In genomic region chr4:185730849-185731608, GRCh38 we compare ENCODE assay signal across 9 cellular contexts.
DNase-seq lines count a peak whose midpoint lies in the region; ATAC-seq and TF ChIP-seq lines count a peak whose summit lies in the region.
"Had no signal": no experiment of that assay in that cellular context is flagged by ENCODE, and none has a peak within 500 bp of the region (broad histone marks: within the 10 kb centered on the region; RNA-seq: fewer than 3 reads in every experiment).

No MANE protein-coding gene starts in this region.

- in situ Hi-C loops in KBM-7 (cut with MboI; ENCODE audit: low pct_unique_long_range_greater_than_20kb, low sequenced_read_pairs) = no loop called here

- H3K9me3 Mint-ChIP-seq in activated CD4-positive, alpha-beta T cell treated with anti-CD3 and anti-CD28 coated beads, Interleukin-2, amount 10 ng/mL, durations not matched to agents 7 days and 5 days = no peaks in the 10 kb centered on the region

- TF ChIP-seq POLR2A in adrenal gland (IDR thresholded peaks at IDR 0.05) = no peak
- TF ChIP-seq POLR2A in testis (IDR thresholded peaks at IDR 0.05) = no peak

- peak; percentile 53 for ATAC-seq in GM18519 (IDR thresholded peaks at IDR 0.05; ENCODE audit: low FRiP score, unreplicated experiment)
- peak; percentile 55 for ATAC-seq in HG02759 (IDR thresholded peaks at IDR 0.05; ENCODE audit: unreplicated experiment)

- intact Hi-C loops in adrenal gland (cut with DNase I) = no loop called here
- intact Hi-C loops in testis (cut with DNase I; ENCODE audit: low total_unique reads) = no loop called here

- TF ChIP-seq CTCF in adrenal gland (IDR thresholded peaks at IDR 0.05) (peak; percentile 18 to 56 (median 42)), testis (IDR thresholded peaks at IDR 0.05) (no peak)

- H3K4me3 Mint-ChIP-seq in activated CD4-positive, alpha-beta T cell treated with anti-CD3 and anti-CD28 coated beads, Interleukin-2, amount 10 ng/mL, durations not matched to agents 7 days and 5 days = no peak overlapping the region

- H3K27ac Mint-ChIP-seq in activated CD4-positive, alpha-beta T cell treated with anti-CD3 and anti-CD28 coated beads, Interleukin-2, amount 10 ng/mL, durations not matched to agents 7 days and 5 days = no peak overlapping the region

- H3K27ac ChIP-seq in adrenal gland = peak overlapping the region; percentile 28 to 91 (median 80)
- H3K27ac ChIP-seq in testis = no peak overlapping the region

- no peaks in the 10 kb centered on the region for H3K36me3 Mint-ChIP-seq in activated CD4-positive, alpha-beta T cell treated with anti-CD3 and anti-CD28 coated beads, Interleukin-2, amount 10 ng/mL, durations not matched to agents 7 days and 5 days (ENCODE audit: low read depth)

- H3K4me1 ChIP-seq in adrenal gland (replicated peaks in 1 of 2) (peaks cover 28 to 72% of the 10 kb centered on the region in 2 donors), testis (peaks cover 10% of the 10 kb centered on the region)

- no peaks in the 10 kb centered on the region for H3K4me1 Mint-ChIP-seq in activated CD4-positive, alpha-beta T cell treated with anti-CD3 and anti-CD28 coated beads, Interleukin-2, amount 10 ng/mL, durations not matched to agents 7 days and 5 days

- H3K4me3 ChIP-seq in adrenal gland (no peak overlapping the region), testis (no peak overlapping the region)

- H3K9me3 ChIP-seq in adrenal gland (replicated peaks in 1 of 3) (no peaks in the 10 kb centered on the region), testis (no peaks in the 10 kb centered on the region)

- H3K36me3 ChIP-seq in adrenal gland (replicated peaks in 1 of 2) = peaks cover 0 to 7% of the 10 kb centered on the region in 2 donors
- H3K36me3 ChIP-seq in testis (ENCODE audit: low read depth, missing control alignments) = no peaks in the 10 kb centered on the region

- POLR2A ChIA-PET in activated CD4-positive, alpha-beta T cell treated with anti-CD3 and anti-CD28 coated beads, Interleukin-2, amount 10 ng/mL, durations not matched to agents 7 days and 5 days (lab: Charles Lee) = no interaction called here

- CTCF ChIA-PET in activated CD4-positive, alpha-beta T cell treated with anti-CD3 and anti-CD28 coated beads, Interleukin-2, amount 10 ng/mL, durations not matched to agents 7 days and 5 days (lab: Charles Lee) = interaction anchor here (0.7 kb wide), 1 partner anchor 773 kb away, joined by 6 read pairs; no protein-coding TSS in a partner anchor

- 27 to 42% (median 37%) methylated on average over 3 of the region's 3 CpGs for WGBS in adrenal gland, 4 donors
- 80 to 84% methylated on average over 3 of the region's 3 CpGs for WGBS in testis, 2 donors

- no peaks in the 10 kb centered on the region for H3K27me3 ChIP-seq in adrenal gland
- H3K27me3 ChIP-seq in testis = no peaks in the 10 kb centered on the region

- DNase-seq in adrenal gland = peak in 6 of 7 donors; percentile 58 to 76 (median 70)
- peak; percentile 17 to 23 for DNase-seq in lung microvascular endothelial cell (ENCODE audit: low read depth in 2 of 2)
- DNase-seq in testis = no peak
- DNase-seq in KBM-7 = no peak
- DNase-seq in NCI-H1930 (lab: John Stamatoyannopoulos, UW) = no peak
- DNase-seq in activated CD4-positive, alpha-beta T cell treated with anti-CD3 and anti-CD28 coated beads, Interleukin-2, amount 10 ng/mL, durations not matched to agents 7 days and 5 days = no peak
- DNase-seq: substantia nigra had no signal

- H3K27me3 Mint-ChIP-seq in activated CD4-positive, alpha-beta T cell treated with anti-CD3 and anti-CD28 coated beads, Interleukin-2, amount 10 ng/mL, durations not matched to agents 7 days and 5 days = peaks cover 18% of the 10 kb centered on the region

Comparison
In these comparisons a context has a peak if more than half of its experiments do, and no peak if none do; other contexts are left out.
1. DNase-seq: peak in adrenal gland (6 of 7) and lung microvascular endothelial cell (2 of 2); none in testis (single experiment), KBM-7 (single experiment), NCI-H1930 (0 of 2) and activated CD4-positive, alpha-beta T cell treated with anti-CD3 and anti-CD28 coated beads, Interleukin-2, amount 10 ng/mL, durations not matched to agents 7 days and 5 days (single experiment).
2. H3K27ac ChIP-seq: peak in adrenal gland (5 of 5); none in testis (0 of 2).
3. CTCF ChIP-seq: peak in adrenal gland (6 of 6); none in testis (0 of 3).